In genomic region chr5:115961413-115962238, GRCh38 we compare ENCODE assay signal across 12 cellular contexts. TPM values are rescaled to one million over a fixed set of nuclear protein-coding genes. Genes with fewer than 3 reads are reported as not detected.
DNase-seq lines count a peak whose midpoint lies in the region; ATAC-seq, FAIRE-seq and TF ChIP-seq lines count a peak whose summit lies in the region.
"Had no signal": no experiment of that assay in that cellular context is flagged by ENCODE, and none has a peak within 500 bp of the region (broad histone marks: within the 10 kb centered on the region; RNA-seq: fewer than 3 reads in every experiment).

No MANE protein-coding gene starts in this region.

- TF ChIP-seq RAD21 in H1 (IDR thresholded peaks at IDR 0.05 in 1 of 2, conservative IDR thresholded peaks at IDR 0.05 in 1 of 2; ENCODE audit: low read depth in 2 of 2, low read length in 2 of 2) = no peak

- WGBS in H1 (ENCODE audit: extremely low coverage in 1 of 2, insufficient coverage in 1 of 2, insufficient read length in 1 of 2, insufficient replicate concordance in 2 of 2, low coverage in 1 of 2, low lambda C conversion rate in 2 of 2, missing lambda C conversion rate in 1 of 2), 2 experiments = 50% methylated on average over 39 of the region's 42 CpGs; no CpG with 5 or more reads in 1 of the 2 experiments

- 0 out of 2 replicates have a peak overlapping the region, but pooled peaks have one; percentile 44 for H2BK20ac ChIP-seq in H1 (ENCODE audit: low read length)

- no peak overlapping the region for H2AK5ac ChIP-seq in H1 (ENCODE audit: low read depth, low read length)

- peak overlapping the region; percentile 5 for H3K4me3 Mint-ChIP-seq in mesothelial cell of epicardium

- TF ChIP-seq POLR2A in H1 (IDR thresholded peaks at IDR 0.05; ENCODE audit: control extremely low read depth in 1 of 2, low read depth in 2 of 2, low read length in 2 of 2) = no peak

- no peak overlapping the region for H4K91ac ChIP-seq in H1 (replicated peaks; ENCODE audit: insufficient read length, low read length)

- no peaks in the 10 kb centered on the region; the same call in 1 of the 2 replicates for H3K23me2 ChIP-seq in H1 (ENCODE audit: low read depth, low read length)

- H3K4me2 ChIP-seq in H1 (ENCODE audit: insufficient read depth in 1 of 2, low read depth in 2 of 2, low read length in 2 of 2) = peak overlapping the region; percentile 70 to 84

- no peak for DNase-seq in AG04449 (ENCODE audit: low read depth, low spot score)
- peak in 1 of 2 experiments; percentile 51 for DNase-seq in H1 (ENCODE audit: low read depth in 1 of 2, low spot score in 2 of 2)
- no peak for DNase-seq in mesothelial cell of epicardium (ENCODE audit: low spot score in 2 of 2, unreplicated experiment in 2 of 2)
- DNase-seq in SHP77 treated with DMSO at 0.1 percent for 48 hours (lab: John Stamatoyannopoulos, UW) = no peak
- no peak for DNase-seq in stimulated activated naive CD4-positive, alpha-beta T cell (lab: John Stamatoyannopoulos, UW)
- DNase-seq: activated effector memory CD4-positive, alpha-beta T cell treated with Interleukin-2 at 50 U/mL for 16 hours; T-cell had no signal

- no peaks in the 10 kb centered on the region for H3K79me1 ChIP-seq in H1 (ENCODE audit: low read depth, low read length)

- H4K5ac ChIP-seq in H1 (ENCODE audit: insufficient read length, low read depth, low read length) = no peak overlapping the region

- no peaks in the 10 kb centered on the region for H3K36me3 ChIP-seq in HUES48 (ENCODE audit: control insufficient read depth, insufficient read depth, low read length)
- no peaks in the 10 kb centered on the region for H3K36me3 ChIP-seq in H1 (ENCODE audit: control insufficient read depth in 2 of 4, insufficient read depth in 4 of 4, low read length in 3 of 4)
- H3K36me3 ChIP-seq: prostate gland had no signal

- peaks cover 73% of the 10 kb centered on the region for H3K27me3 Mint-ChIP-seq in mesothelial cell of epicardium (ENCODE audit: low read depth)

- CTCF ChIA-PET in AG04449 (lab: Yijun Ruan, JAX) = interaction anchor here (1.0 to 3.4 kb wide), 6 partner anchors 10 to 326 kb away, joined by 3 to 11 read pairs (median 4); no protein-coding TSS in a partner anchor
- CTCF ChIA-PET in H1 (lab: Charles Lee; ENCODE audit: partially characterized antibody) = interaction anchor here (0.6 to 2.3 kb wide), 11 partner anchors 8 to 325 kb away, joined by 3 to 15 read pairs (median 4); no protein-coding TSS in a partner anchor

- TF ChIP-seq EP300 in H1 (IDR thresholded peaks at IDR 0.05; ENCODE audit: borderline replicate concordance in 1 of 2, low read depth in 2 of 2, low read length in 2 of 2) = no peak

- H2BK15ac ChIP-seq in H1 (ENCODE audit: low read length) = no peak overlapping the region

- no peak overlapping the region for H3K27ac Mint-ChIP-seq in mesothelial cell of epicardium
- H3K27ac Mint-ChIP-seq: T-cell had no signal

- H3K27ac ChIP-seq in HUES48 (ENCODE audit: low read depth, low read length) (no peak overlapping the region), H1 (ENCODE audit: low read depth, low read length) (no peak overlapping the region)
- H3K27ac ChIP-seq: prostate gland had no signal

- H3K4me1 ChIP-seq in HUES48 (ENCODE audit: control insufficient read depth, insufficient read depth, low read length) (no peaks in the 10 kb centered on the region; the same call in 1 of the 2 replicates), H1 (replicated peaks in 1 of 4; ENCODE audit: control insufficient read depth in 3 of 4, insufficient read depth in 4 of 4, low read length in 3 of 4) (peaks cover 0 to 8% (median under 1%) of the 10 kb centered on the region in 4 experiments; a peak in 4 of 7 replicates)
- H3K4me1 ChIP-seq: prostate gland had no signal

- no peak for FAIRE-seq in H1 (lab: Jason Lieb, UNC)
- FAIRE-seq: GM19239 had no signal

- H3K9ac ChIP-seq in HUES48 (ENCODE audit: low read depth, low read length) (no peak overlapping the region), H1 (replicated peaks in 1 of 4; ENCODE audit: extremely low read depth in 1 of 4, low read depth in 3 of 4, low read length in 3 of 4) (no peak overlapping the region)

- no peak overlapping the region for H3K14ac ChIP-seq in H1 (ENCODE audit: insufficient read length)

- H3K4ac ChIP-seq in H1 (replicated peaks; ENCODE audit: insufficient read length, low read depth, low read length) = no peak overlapping the region

- no peak overlapping the region for H2BK120ac ChIP-seq in H1 (replicated peaks; ENCODE audit: low read depth, low read length)

- ATAC-seq in GM19463 (IDR thresholded peaks at IDR 0.05; ENCODE audit: unreplicated experiment) (no peak), GM18520 (IDR thresholded peaks at IDR 0.05; ENCODE audit: unreplicated experiment) (no peak)
- ATAC-seq: T-cell had no signal

- H3K9me3 Mint-ChIP-seq in mesothelial cell of epicardium = peaks cover 10% of the 10 kb centered on the region
- H3K9me3 Mint-ChIP-seq: T-cell had no signal

- no peaks in the 10 kb centered on the region for H3K4me1 Mint-ChIP-seq in mesothelial cell of epicardium

- H3K56ac ChIP-seq in H1 (replicated peaks; ENCODE audit: insufficient read length, low read depth, low read length) = no peak overlapping the region

- H2AFZ ChIP-seq in H1 (ENCODE audit: low read length) = peak overlapping the region; percentile 41; the same call in 1 of the 2 replicates

- H2BK12ac ChIP-seq in H1 (ENCODE audit: low read depth, low read length) = no peak overlapping the region

- H3K27me3 ChIP-seq in HUES48 (ENCODE audit: control insufficient read depth, insufficient read depth, low read length) = peaks cover 64% of the 10 kb centered on the region
- H3K27me3 ChIP-seq in H1 (replicated peaks in 1 of 4; ENCODE audit: control insufficient read depth in 3 of 4, extremely low read depth in 1 of 4, insufficient read depth in 3 of 4, low read length in 3 of 4) = peaks cover 18 to 49% (median 36%) of the 10 kb centered on the region in 4 experiments

- H4K8ac ChIP-seq in H1 (ENCODE audit: extremely low read depth, insufficient read depth, low read length) = no peak overlapping the region; the same call in 1 of the 2 replicates

- H4K20me1 ChIP-seq in H1 (replicated peaks in 1 of 2; ENCODE audit: control insufficient read depth in 1 of 2, insufficient read depth in 2 of 2, low read length in 2 of 2) = no peaks in the 10 kb centered on the region

- no peak overlapping the region; the same call in 1 of the 2 replicates for H3K18ac ChIP-seq in H1 (ENCODE audit: extremely low read depth, low read length)

- no peak for TF ChIP-seq CTCF in AG04449 (IDR thresholded peaks at IDR 0.05; ENCODE audit: insufficient read depth, low read length, missing control alignments)
- no peak for TF ChIP-seq CTCF in H1 (IDR thresholded peaks at IDR 0.05; ENCODE audit: control extremely low read depth in 1 of 3, insufficient read depth in 1 of 3, low read depth in 1 of 3, low read length in 3 of 3)
- TF ChIP-seq CTCF in mesothelial cell of epicardium (IDR thresholded peaks at IDR 0.05; ENCODE audit: unreplicated experiment) = no peak

- no peak overlapping the region for H3K23ac ChIP-seq in H1 (ENCODE audit: insufficient read length)

- POLR2A ChIA-PET in AG04449 (lab: Yijun Ruan, JAX) = interaction anchor here (0.6 to 0.8 kb wide), 2 partner anchors 21 to 36 kb away, joined by 3 read pairs; no protein-coding TSS in a partner anchor
- POLR2A ChIA-PET in H1 (lab: Charles Lee; ENCODE audit: partially characterized antibody) = no interaction called here

- no peaks in the 10 kb centered on the region for H3K36me3 Mint-ChIP-seq in mesothelial cell of epicardium
- H3K36me3 Mint-ChIP-seq: T-cell had no signal

- no peaks in the 10 kb centered on the region for H3K9me3 ChIP-seq in HUES48 (ENCODE audit: control insufficient read depth, insufficient read depth, low read length)
- H3K9me3 ChIP-seq in H1 (ENCODE audit: insufficient read depth in 2 of 2, low read depth in 1 of 2, low read length in 1 of 2) = no peaks in the 10 kb centered on the region
- H3K9me3 ChIP-seq: prostate gland had no signal

- no peak overlapping the region for H2BK5ac ChIP-seq in H1 (ENCODE audit: low read depth, low read length)

- H3K4me3 ChIP-seq in AG04449 (ENCODE audit: low read depth, low read length) (peak overlapping the region; percentile 40), HUES48 (ENCODE audit: low read depth, low read length) (peak overlapping the region; percentile 63), H1 (ENCODE audit: extremely low read depth in 1 of 4, insufficient read depth in 2 of 4, low read depth in 3 of 4, low read length in 4 of 4) (peak overlapping the region; percentile 11 to 54 (median 12); a peak in 5 of 8 replicates)

- H3K79me2 ChIP-seq in H1 (ENCODE audit: control insufficient read depth in 1 of 2, insufficient read depth in 2 of 2, low read length in 2 of 2) = no peaks in the 10 kb centered on the region

TF ChIP-seq in H1, 55 proteins besides CTCF, POLR2A, EP300 and RAD21 (continues in another document):
- TF ChIP-seq GABPA (IDR thresholded peaks at IDR 0.05; ENCODE audit: borderline replicate concordance, insufficient read depth, low read length) (no peak), RXRA (IDR thresholded peaks at IDR 0.05; ENCODE audit: insufficient read depth, low read depth, low read length) (no peak), RFX5 (IDR thresholded peaks at IDR 0.05; ENCODE audit: borderline replicate concordance, low read depth, low read length) (no peak), EGR1 (IDR thresholded peaks at IDR 0.05; ENCODE audit: borderline replicate concordance, low read depth, low read length) (no peak), KDM1A (IDR thresholded peaks at IDR 0.05; ENCODE audit: borderline replicate concordance, low read length) (no peak), BACH1 (IDR thresholded peaks at IDR 0.05; ENCODE audit: low read length) (no peak), CEBPB (IDR thresholded peaks at IDR 0.05; ENCODE audit: low read depth, low read length) (no peak), POLR2AphosphoS5 (IDR thresholded peaks at IDR 0.05; ENCODE audit: low read depth, low read length) (no peak), BRCA1 (IDR thresholded peaks at IDR 0.05; ENCODE audit: low read depth, low read length) (no peak), BCL11A (IDR thresholded peaks at IDR 0.05; ENCODE audit: low read depth in 2 of 2, low read length in 2 of 2) (no peak), FOSL1 (IDR thresholded peaks at IDR 0.05; ENCODE audit: insufficient read depth, low read depth, low read length) (no peak), RBBP5 (IDR thresholded peaks at IDR 0.05; ENCODE audit: borderline replicate concordance, low read depth, low read length) (no peak)

RNA-seq across cellular contexts. Expression of gene LVRN, which starts 0.6 kb away (rescaled TPM):
- 0.09 TPM in 1 of 2 replicates, not detected in the other for total RNA-seq in H1 (2021; fragmentation: NEBNext Ultra II Directional; extraction: Animal tissue kit (Norgen Biotek cat#: 25700))
- 0.02 and 0.08 TPM in 2 replicates for polyA plus RNA-seq in H1 (2011; rRNA removed)
- polyA plus RNA-seq in H1 (2011; cell fraction: cytosol; rRNA removed) = 0.12 TPM
- polyA plus RNA-seq in H1 (2011; cell fraction: nucleus; rRNA removed) = 0.11 TPM
- polyA plus RNA-seq in H1 (2012, experiment 1 of 2) = 0.07 to 0.23 TPM (median 0.07 TPM) in 3 of 4 replicates, not detected in the other
- not detected for polyA plus RNA-seq in H1 (2012, experiment 2 of 2)
- polyA plus RNA-seq in H1 (2013, experiment 1 of 2) = 0.06 TPM
- polyA plus RNA-seq in H1 (2013, experiment 2 of 2) = 0.07 TPM
- polyA minus RNA-seq in H1 (2011; rRNA and poly(A)+ RNA removed) = 0.09 and 0.37 TPM in 2 replicates
- not detected for polyA minus RNA-seq in H1 (2011; cell fraction: cytosol; rRNA and poly(A)+ RNA removed)
- polyA minus RNA-seq in H1 (2011; cell fraction: nucleus; rRNA and poly(A)+ RNA removed) = 0.20 TPM
- total RNA-seq in mesothelial cell of epicardium = 0.25 to 0.35 TPM (median 0.25 TPM) in 3 replicates
- total RNA-seq: prostate gland had no signal

Comparison
In these comparisons a context has a peak if more than half of its experiments do, and no peak if none do; other contexts are left out.
1. H3K4me3 ChIP-seq: peak in every context shown above with its lines; median percentile 63 in HUES48; 40 in AG04449; 12 in H1.